In genomic region chr2:157572725-157573124, GRCh38 we compare ENCODE assay signal across 9 cellular contexts. TPM values are rescaled to one million over a fixed set of nuclear protein-coding genes. Genes with fewer than 3 reads are reported as not detected.
DNase-seq lines count a peak whose midpoint lies in the region; ATAC-seq, FAIRE-seq and TF ChIP-seq lines count a peak whose summit lies in the region.
"Had no signal": no experiment of that assay in that cellular context is flagged by ENCODE, and none has a peak within 500 bp of the region (broad histone marks: within the 10 kb centered on the region; RNA-seq: fewer than 3 reads in every experiment).

No MANE protein-coding gene starts in this region.

- H3K4me1 Mint-ChIP-seq in activated CD8-positive, alpha-beta memory T cell treated with anti-CD3 and anti-CD28 coated beads, Interleukin-2, amount 10 ng/mL, durations not matched to agents 7 days and 5 days = no peaks in the 10 kb centered on the region

- H3K27me3 ChIP-seq in body of pancreas (no peaks in the 10 kb centered on the region), small intestine (ENCODE audit: control insufficient read depth in 2 of 2, insufficient read depth in 2 of 2, low read length in 2 of 2) (no peaks in the 10 kb centered on the region)
- H3K27me3 ChIP-seq: SJSA1 had no signal

- CTCF ChIA-PET in activated CD8-positive, alpha-beta memory T cell treated with anti-CD3 and anti-CD28 coated beads, Interleukin-2, amount 10 ng/mL, durations not matched to agents 7 days and 5 days (lab: Charles Lee) = interaction anchor here (0.8 kb wide), 1 partner anchor 15 kb away, joined by 3 read pairs; no protein-coding TSS in a partner anchor

- no peak for FAIRE-seq in small intestine (lab: Jason Lieb, UNC)

- H3K27ac ChIP-seq in body of pancreas (no peak overlapping the region), small intestine (ENCODE audit: low read depth in 1 of 2, low read length in 1 of 2) (no peak overlapping the region)
- H3K27ac ChIP-seq: SJSA1 had no signal

- no peak overlapping the region for H3K27ac Mint-ChIP-seq in activated CD8-positive, alpha-beta memory T cell treated with anti-CD3 and anti-CD28 coated beads, Interleukin-2, amount 10 ng/mL, durations not matched to agents 7 days and 5 days

- WGBS in body of pancreas, 2 donors = 20 to 29% methylated on average over 2 of the region's 2 CpGs
- WGBS in small intestine, 3 donors = 38 to 46% (median 40%) methylated on average over 2 of the region's 2 CpGs

- peak; percentile 51 for ATAC-seq in activated CD8-positive, alpha-beta memory T cell treated with anti-CD3 and anti-CD28 coated beads, Interleukin-2, amount 10 ng/mL, durations not matched to agents 7 days and 5 days
- no peak for ATAC-seq in body of pancreas
- no peak for ATAC-seq in HG02571 (IDR thresholded peaks at IDR 0.05; ENCODE audit: unreplicated experiment)

- intact Hi-C loops in body of pancreas (cut with DNase I) = no loop called here

- H3K9me3 ChIP-seq in body of pancreas (no peaks in the 10 kb centered on the region), small intestine (ENCODE audit: control insufficient read depth, low read depth) (no peaks in the 10 kb centered on the region)
- H3K9me3 ChIP-seq: SJSA1 had no signal

- H3K9me3 Mint-ChIP-seq in activated CD8-positive, alpha-beta memory T cell treated with anti-CD3 and anti-CD28 coated beads, Interleukin-2, amount 10 ng/mL, durations not matched to agents 7 days and 5 days (ENCODE audit: low read depth) = no peaks in the 10 kb centered on the region

- H3K4me3 Mint-ChIP-seq in activated CD8-positive, alpha-beta memory T cell treated with anti-CD3 and anti-CD28 coated beads, Interleukin-2, amount 10 ng/mL, durations not matched to agents 7 days and 5 days = no peak overlapping the region

- no peaks in the 10 kb centered on the region for H3K36me3 Mint-ChIP-seq in activated CD8-positive, alpha-beta memory T cell treated with anti-CD3 and anti-CD28 coated beads, Interleukin-2, amount 10 ng/mL, durations not matched to agents 7 days and 5 days

- no peaks in the 10 kb centered on the region for H3K4me1 ChIP-seq in body of pancreas
- no peaks in the 10 kb centered on the region for H3K4me1 ChIP-seq in small intestine (ENCODE audit: control insufficient read depth in 2 of 2, insufficient read depth in 1 of 2, low read depth in 1 of 2, low read length in 1 of 2)
- H3K4me1 ChIP-seq: SJSA1 had no signal

- H3K4me3 ChIP-seq in body of pancreas (no peak overlapping the region), small intestine (ENCODE audit: low read depth in 1 of 2, low read length in 2 of 2) (no peak overlapping the region)
- H3K4me3 ChIP-seq: SJSA1 had no signal

- no peak for TF ChIP-seq POLR2A in body of pancreas (IDR thresholded peaks at IDR 0.05)

- no peaks in the 10 kb centered on the region for H3K27me3 Mint-ChIP-seq in activated CD8-positive, alpha-beta memory T cell treated with anti-CD3 and anti-CD28 coated beads, Interleukin-2, amount 10 ng/mL, durations not matched to agents 7 days and 5 days

- DNase-seq in activated CD8-positive, alpha-beta memory T cell treated with anti-CD3 and anti-CD28 coated beads, Interleukin-2, amount 10 ng/mL, durations not matched to agents 7 days and 5 days = no peak
- no peak for DNase-seq in activated CD8-positive, alpha-beta memory T cell treated with anti-CD3 and anti-CD28 coated beads, Interleukin-2, amount 50 U/mL, for 48 hours
- peak; percentile 31 for DNase-seq in HuH-7 (ENCODE audit: low spot score)
- no peak for DNase-seq in body of pancreas
- DNase-seq in small intestine = peak; percentile 19
- no peak for DNase-seq in effector CD8-positive, alpha-beta T cell (lab: John Stamatoyannopoulos, UW)
- DNase-seq in NCI-H774 (lab: John Stamatoyannopoulos, UW) = no peak

- TF ChIP-seq CTCF in body of pancreas (IDR thresholded peaks at IDR 0.05) = peak in 4 of 7 experiments; percentile 10 to 30 (median 22)

- no peaks in the 10 kb centered on the region for H3K36me3 ChIP-seq in body of pancreas (replicated peaks in 1 of 2; ENCODE audit: insufficient read depth in 1 of 2, low read depth in 2 of 2)
- no peaks in the 10 kb centered on the region for H3K36me3 ChIP-seq in small intestine (ENCODE audit: control insufficient read depth in 2 of 2, insufficient read depth in 2 of 2, low read length in 2 of 2)
- H3K36me3 ChIP-seq: SJSA1 had no signal

RNA-seq across cellular contexts. Expression of gene ACVR1C, which starts 55.9 kb away (rescaled TPM):
- 1 to 10 TPM; 1.2 to 2.4 TPM for total RNA-seq in activated CD8-positive, alpha-beta memory T cell treated with anti-CD3 and anti-CD28 coated beads, Interleukin-2, amount 10 ng/mL, durations not matched to agents 7 days and 5 days
- 1 to 10 TPM; 1.6 to 6.6 TPM for total RNA-seq in body of pancreas
- 1 to 10 TPM; 1.2 to 1.4 (median 1.3) TPM for polyA plus RNA-seq in small intestine
- total RNA-seq: SJSA1 had no signal

Comparison
In these comparisons a context has a peak if more than half of its experiments do, and no peak if none do; other contexts are left out.
1. DNase-seq: peak in HuH-7 (single experiment) and small intestine (single experiment); none in activated CD8-positive, alpha-beta memory T cell treated with anti-CD3 and anti-CD28 coated beads, Interleukin-2, amount 10 ng/mL, durations not matched to agents 7 days and 5 days (single experiment), activated CD8-positive, alpha-beta memory T cell treated with anti-CD3 and anti-CD28 coated beads, Interleukin-2, amount 50 U/mL, for 48 hours (single experiment), body of pancreas (0 of 4), effector CD8-positive, alpha-beta T cell (single experiment) and NCI-H774 (single experiment).